ENCODE assay signal across 1 cellular context in genomic region chr3:33940149-33940548, GRCh38.
TF ChIP-seq lines count a peak whose summit lies in the region.

No MANE protein-coding gene starts in this region.

TF ChIP-seq in IMR-90, 13 proteins besides CTCF, POLR2A, EP300 and RAD21:
- TF ChIP-seq NFE2L2 (IDR thresholded peaks at IDR 0.05; ENCODE audit: low read depth, low read length), result no peak
